ENCODE assay signal across 20 cellular contexts in genomic region chr2:160719116-160719515, GRCh38.
A peak's percentile ranks its signal among the peaks of the same experiment; 100 is the strongest.
DNase-seq lines count a peak whose midpoint lies in the region; ATAC-seq, FAIRE-seq and TF ChIP-seq lines count a peak whose summit lies in the region.
"Had no signal": no experiment of that assay in that cellular context is flagged by ENCODE, and none has a peak within 500 bp of the region (broad histone marks: within the 10 kb centered on the region; RNA-seq: fewer than 3 reads in every experiment).

No MANE protein-coding gene starts in this region.

- no peak overlapping the region for H3K23ac ChIP-seq in trophoblast cell (ENCODE audit: low read length)

- no peak overlapping the region for H3K9ac ChIP-seq in trophoblast cell (ENCODE audit: low read length)
- H3K9ac ChIP-seq: BLaER1 treated with 17β-estradiol and CSF1 and Interleukin-3, amounts not matched to agents 10 nM and 100 nM had no signal

- H3K27ac ChIP-seq in trophoblast cell (ENCODE audit: low read depth, low read length), result peak overlapping the region; percentile 3
- H3K27ac ChIP-seq: BLaER1 treated with 17β-estradiol and CSF1 and Interleukin-3, amounts not matched to agents 10 nM and 100 nM; left lung; transverse colon had no signal

- no peak overlapping the region for H3K4me3 ChIP-seq in epithelial cell of esophagus (ENCODE audit: low read length)
- H3K4me3 ChIP-seq in trophoblast cell (ENCODE audit: low read depth, low read length), result no peak overlapping the region
- H3K4me3 ChIP-seq: BLaER1 treated with 17β-estradiol and CSF1 and Interleukin-3, amounts not matched to agents 10 nM and 100 nM; left lung; transverse colon had no signal

- H4K12ac ChIP-seq in trophoblast cell (ENCODE audit: low read depth, low read length), result no peak overlapping the region

- H3K18ac ChIP-seq in trophoblast cell (ENCODE audit: low read length), result no peak overlapping the region

- no CpG with 5 or more reads among the region's 3 CpGs for WGBS in trophoblast cell (ENCODE audit: extremely low coverage, insufficient coverage, insufficient read length)

- H3K79me2 ChIP-seq in trophoblast cell (ENCODE audit: control insufficient read depth, insufficient read depth, low read length, poor library complexity), result no peaks in the 10 kb centered on the region

- H4K91ac ChIP-seq in trophoblast cell (ENCODE audit: low read depth, low read length), result no peak overlapping the region

- no peaks in the 10 kb centered on the region for H3K27me3 ChIP-seq in trophoblast cell (ENCODE audit: insufficient read depth, low read length)
- H3K27me3 ChIP-seq: BLaER1 treated with 17β-estradiol and CSF1 and Interleukin-3, amounts not matched to agents 10 nM and 100 nM; left lung; transverse colon had no signal

- H3K4ac ChIP-seq in trophoblast cell (ENCODE audit: low read depth, low read length), result no peak overlapping the region

- no peak overlapping the region for H2AFZ ChIP-seq in trophoblast cell (ENCODE audit: insufficient read depth, low read length, poor library complexity)

- H2AK5ac ChIP-seq in trophoblast cell (ENCODE audit: low read length), result no peak overlapping the region

- DNase-seq in H54 (ENCODE audit: insufficient read length, low spot score) (peak; percentile 18), RCC 7860 (ENCODE audit: low spot score) (peak; percentile 84), epithelial cell of esophagus (ENCODE audit: low read depth) (peak; percentile 69), trophoblast cell (peak in 1 of 2 donors; percentile 13)
- no peak for DNase-seq in activated CD8-positive, alpha-beta memory T cell treated with anti-CD3 and anti-CD28 coated beads for 24 hours
- DNase-seq: activated T-cell treated with anti-CD3 and anti-CD28 coated beads, Interleukin-2, amount 50 U/mL, for 1 hour; central memory CD4-positive, alpha-beta T cell; DMS153; effector memory CD4-positive, alpha-beta T cell; hypothalamus; Kasumi-1; left lung; NCI-H510A treated with DMSO at 0.1 percent for 48 hours; posterior cingulate gyrus; transverse colon had no signal

- TF ChIP-seq POLR2A in H54 (IDR thresholded peaks at IDR 0.05; ENCODE audit: low read depth, low read length), result no peak

- no peak overlapping the region for H4K8ac ChIP-seq in trophoblast cell (ENCODE audit: low read depth, low read length)

- H3K4me1 ChIP-seq in trophoblast cell (ENCODE audit: control insufficient read depth in 1 of 2, insufficient read depth in 2 of 2, low read length in 2 of 2), result peaks cover 2% of the 10 kb centered on the region in 2 experiments
- H3K4me1 ChIP-seq: left lung, transverse colon had no signal

- H2BK12ac ChIP-seq in trophoblast cell (ENCODE audit: low read length), result peak overlapping the region; percentile 65

- H2BK5ac ChIP-seq in trophoblast cell (ENCODE audit: low read depth, low read length, poor library complexity), result no peak overlapping the region

- no peak overlapping the region for H3K4me2 ChIP-seq in trophoblast cell (ENCODE audit: low read length)
- H3K4me2 ChIP-seq: BLaER1 treated with 17β-estradiol and CSF1 and Interleukin-3, amounts not matched to agents 10 nM and 100 nM had no signal

- no peak overlapping the region for H3K14ac ChIP-seq in trophoblast cell (ENCODE audit: low read length)

- FAIRE-seq in H54 (lab: Jason Lieb, UNC) (peak; percentile 99), RCC 7860 (lab: Jason Lieb, UNC) (peak; percentile 91)
- FAIRE-seq: TTC549 had no signal

- no peak for TF ChIP-seq CTCF in epithelial cell of esophagus (IDR thresholded peaks at IDR 0.05; ENCODE audit: insufficient read depth, low read depth, low read length, missing control alignments)

- no peak for ATAC-seq in HG02885 (IDR thresholded peaks at IDR 0.05; ENCODE audit: poor library complexity, unreplicated experiment)
- no peak for ATAC-seq in GM18498 (IDR thresholded peaks at IDR 0.05; ENCODE audit: unreplicated experiment)
- ATAC-seq: left lung; stimulated activated memory B cell treated with anti-CD40 and anti-IgM and Interleukin-4, amounts not matched to agents 10 μg/mL and 1 μg/mL and 100 μg/mL, for 72 hours had no signal

- no peaks in the 10 kb centered on the region for H3K9me3 ChIP-seq in trophoblast cell (ENCODE audit: insufficient read depth, low read depth, low read length)
- H3K9me3 ChIP-seq: transverse colon had no signal

- no peaks in the 10 kb centered on the region for H3K36me3 ChIP-seq in trophoblast cell (ENCODE audit: control insufficient read depth in 1 of 2, insufficient read depth in 2 of 2, low read length in 2 of 2)
- H3K36me3 ChIP-seq: BLaER1 treated with 17β-estradiol and CSF1 and Interleukin-3, amounts not matched to agents 10 nM and 100 nM; left lung; transverse colon had no signal

- no peaks in the 10 kb centered on the region for H3K79me1 ChIP-seq in trophoblast cell (ENCODE audit: low read length)

- no peak overlapping the region for H2BK120ac ChIP-seq in trophoblast cell (ENCODE audit: insufficient read depth, low read length, poor library complexity)
